20 cellular contexts compared by ENCODE assay signal in the genomic region with DNA sequence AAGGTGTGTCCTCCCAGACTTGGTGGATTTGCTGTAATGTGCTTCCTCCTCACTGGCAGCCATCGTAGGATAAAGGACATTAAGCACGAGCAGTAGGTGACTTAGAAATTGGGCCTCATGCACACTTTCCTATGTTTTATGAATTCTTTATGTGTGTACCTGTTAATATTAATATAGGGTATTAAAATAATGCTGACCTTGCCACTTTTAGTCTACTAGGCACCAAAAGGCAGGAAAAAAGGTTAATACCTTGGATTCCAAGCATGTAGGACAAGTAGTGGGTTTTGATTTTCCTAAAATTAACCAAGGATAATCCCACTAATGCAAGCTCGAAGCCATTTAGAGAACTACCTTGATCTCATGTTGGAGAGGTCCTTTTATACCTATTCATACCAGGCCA. TPM values are rescaled to one million over a fixed set of nuclear protein-coding genes. Genes with fewer than 3 reads are reported as not detected.
DNase-seq lines count a peak whose midpoint lies in the region; ATAC-seq, FAIRE-seq and TF ChIP-seq lines count a peak whose summit lies in the region.
"Had no signal": no experiment of that assay in that cellular context is flagged by ENCODE, and none has a peak within 500 bp of the region (broad histone marks: within the 10 kb centered on the region; RNA-seq: fewer than 3 reads in every experiment).

No MANE protein-coding gene starts in this region.

- H3K4me3 ChIP-seq in A549, result no peak overlapping the region
- H3K4me3 ChIP-seq in PC-3 (ENCODE audit: low read length), result no peak overlapping the region
- H3K4me3 ChIP-seq in K562, result no peak overlapping the region
- no peak overlapping the region for H3K4me3 ChIP-seq in smooth muscle cell
- no peak overlapping the region for H3K4me3 ChIP-seq in osteoblast (ENCODE audit: insufficient read depth, low read length)
- H3K4me3 ChIP-seq: GM23248 had no signal

- H3F3A ChIP-seq in PC-3 (ENCODE audit: low read length, unreplicated experiment), result no peaks in the 10 kb centered on the region
- H3F3A ChIP-seq in smooth muscle cell (ENCODE audit: low read depth), result no peaks in the 10 kb centered on the region

- 13% methylated on average over 3 of the region's 3 CpGs for WGBS in A549 (ENCODE audit: missing lambda C conversion rate)
- 4% methylated on average over 3 of the region's 3 CpGs for WGBS in K562 (ENCODE audit: insufficient coverage, low coverage, missing lambda C conversion rate)
- 91% methylated on average over 3 of the region's 3 CpGs for WGBS in smooth muscle cell (ENCODE audit: low lambda C conversion rate)

- TF ChIP-seq RAD21 in A549 (conservative IDR thresholded peaks at IDR 0.05 in 1 of 2, IDR thresholded peaks at IDR 0.05 in 1 of 2) (no peak), K562 (CRISPR knock-in tag; conservative IDR thresholded peaks at IDR 0.05 in 1 of 2, IDR thresholded peaks at IDR 0.05 in 1 of 2) (no peak)

- DNase-seq in A549 (ENCODE audit: low read depth in 1 of 2, low spot score in 1 of 2) (no peak), PC-3 (no peak), K562 (ENCODE audit: extremely low read depth in 1 of 4, low spot score in 3 of 4) (no peak), smooth muscle cell (lab: John Stamatoyannopoulos, UW; ENCODE audit: unreplicated experiment) (no peak), osteoblast (ENCODE audit: insufficient read length, low spot score, missing footprints) (no peak)
- DNase-seq in stimulated activated CD4-positive, alpha-beta T cell treated with anti-CD3 and anti-CD28 coated beads, Interleukin-2, amount 100 ng/mL, for 48 hours, result no peak
- DNase-seq in activated CD8-positive, alpha-beta memory T cell treated with anti-CD3 and anti-CD28 coated beads, Interleukin-2, amount 50 U/mL, for 48 hours, result no peak
- DNase-seq: 8988T; C1 segment of cervical spinal cord; Calu3; CD4-positive, alpha-beta memory T cell; COR-L47; DMS53; DMS79 treated with DMSO at 0.1 percent for 48 hours; GF-D8; H9 had no signal

- POLR2A ChIA-PET in A549 (lab: Yijun Ruan, JAX) (no interaction called here), PC-3 (lab: Charles Lee; ENCODE audit: unreplicated experiment) (no interaction called here), K562 (lab: Yijun Ruan, JAX) (no interaction called here)

- TF ChIP-seq POLR2A in A549 (IDR thresholded peaks at IDR 0.05; ENCODE audit: low read length) (no peak), K562 (conservative IDR thresholded peaks at IDR 0.05) (no peak)

- TF ChIP-seq EP300 in A549 (IDR thresholded peaks at IDR 0.05) (no peak), K562 (IDR thresholded peaks at IDR 0.05; ENCODE audit: low read length) (no peak)

- FAIRE-seq in A549 (lab: Jason Lieb, UNC), result no peak
- FAIRE-seq in K562 (lab: Jason Lieb, UNC), result no peak
- FAIRE-seq: GM12892 had no signal

- ATAC-seq in A549, result no peak
- ATAC-seq in PC-3, result no peak
- ATAC-seq in K562, result no peak
- ATAC-seq: HCT116 had no signal

- no peaks in the 10 kb centered on the region for H3K4me1 ChIP-seq in A549
- peaks cover 32% of the 10 kb centered on the region for H3K4me1 ChIP-seq in PC-3 (ENCODE audit: insufficient read depth, low read length)
- no peaks in the 10 kb centered on the region for H3K4me1 ChIP-seq in K562 (replicated peaks in 1 of 2; ENCODE audit: control insufficient read depth in 2 of 2, insufficient read depth in 2 of 2, low read length in 2 of 2)
- H3K4me1 ChIP-seq in smooth muscle cell (ENCODE audit: low read depth), result no peaks in the 10 kb centered on the region
- H3K4me1 ChIP-seq in osteoblast (ENCODE audit: insufficient read depth, low read length), result peaks cover 3% of the 10 kb centered on the region

- no peak overlapping the region for H3K9ac ChIP-seq in PC-3 (ENCODE audit: low read length)
- H3K9ac ChIP-seq in K562 (ENCODE audit: insufficient read depth in 1 of 2, low read depth in 2 of 2, low read length in 2 of 2), result no peak overlapping the region
- H3K9ac ChIP-seq in smooth muscle cell (ENCODE audit: low read depth), result no peak overlapping the region
- H3K9ac ChIP-seq: GM23248 had no signal

- H3K27ac ChIP-seq in A549, result no peak overlapping the region
- H3K27ac ChIP-seq in PC-3 (ENCODE audit: low read length), result peak overlapping the region; percentile 25
- no peak overlapping the region for H3K27ac ChIP-seq in K562 (ENCODE audit: extremely low read depth, low read depth, low read length)
- peak overlapping the region; percentile 11 for H3K27ac ChIP-seq in smooth muscle cell (ENCODE audit: low read depth)
- no peak overlapping the region for H3K27ac ChIP-seq in osteoblast (ENCODE audit: low read depth, low read length)
- H3K27ac ChIP-seq: GM23248 had no signal

- no peaks in the 10 kb centered on the region for H4K20me1 ChIP-seq in PC-3 (ENCODE audit: low read length)
- H4K20me1 ChIP-seq in K562 (replicated peaks; ENCODE audit: control insufficient read depth, insufficient read depth, low read length), result no peaks in the 10 kb centered on the region
- H4K20me1 ChIP-seq in smooth muscle cell (ENCODE audit: low read depth), result no peaks in the 10 kb centered on the region
- H4K20me1 ChIP-seq in osteoblast (ENCODE audit: insufficient read depth, low read length), result no peaks in the 10 kb centered on the region

- H2AFZ ChIP-seq in PC-3 (ENCODE audit: low read length), result no peak overlapping the region
- no peak overlapping the region for H2AFZ ChIP-seq in K562 (ENCODE audit: low read depth, low read length)
- no peak overlapping the region for H2AFZ ChIP-seq in smooth muscle cell (ENCODE audit: low read depth)
- H2AFZ ChIP-seq in osteoblast (ENCODE audit: low read length), result no peak overlapping the region
- H2AFZ ChIP-seq: GM23248 had no signal

- H3K9me3 ChIP-seq in A549 (no peaks in the 10 kb centered on the region), PC-3 (ENCODE audit: low read length) (no peaks in the 10 kb centered on the region), K562 (replicated peaks; ENCODE audit: control insufficient read depth, insufficient read depth, low read depth, low read length) (no peaks in the 10 kb centered on the region), smooth muscle cell (replicated peaks; ENCODE audit: low read depth) (no peaks in the 10 kb centered on the region), osteoblast (ENCODE audit: low read depth, low read length) (no peaks in the 10 kb centered on the region)

- H3K27me3 ChIP-seq in PC-3 (ENCODE audit: low read length), result no peaks in the 10 kb centered on the region
- H3K27me3 ChIP-seq in K562 (ENCODE audit: control insufficient read depth in 2 of 2, insufficient read depth in 2 of 2, low read length in 2 of 2), result no peaks in the 10 kb centered on the region; a peak in 1 of 5 replicates
- no peaks in the 10 kb centered on the region for H3K27me3 ChIP-seq in smooth muscle cell (ENCODE audit: low read depth)
- H3K27me3 ChIP-seq in osteoblast (ENCODE audit: insufficient read depth, low read length), result no peaks in the 10 kb centered on the region

- TF ChIP-seq CTCF in A549 (IDR thresholded peaks at IDR 0.05) (no peak), PC-3 (conservative IDR thresholded peaks at IDR 0.05; ENCODE audit: low read depth, low read length) (no peak), K562 (IDR thresholded peaks at IDR 0.05 in 2 of 3, conservative IDR thresholded peaks at IDR 0.05 in 1 of 3; ENCODE audit: insufficient read depth in 2 of 3, low read depth in 1 of 3, low read length in 3 of 3) (no peak), smooth muscle cell (IDR thresholded peaks at IDR 0.05; ENCODE audit: borderline replicate concordance, insufficient read depth, poor library complexity, severe bottlenecking) (no peak), osteoblast (IDR thresholded peaks at IDR 0.05; ENCODE audit: extremely low read depth, low read depth, low read length) (no peak)

- intact Hi-C loops in PC-3 (cut with micrococcal nuclease) (no loop called here), K562 (cut with micrococcal nuclease) (no loop called here)

- no peak overlapping the region for H3K4me2 ChIP-seq in A549
- 0 out of 2 replicates have a peak overlapping the region, but pooled peaks have one; percentile 42 for H3K4me2 ChIP-seq in PC-3 (ENCODE audit: low read length)
- H3K4me2 ChIP-seq in K562 (ENCODE audit: insufficient read depth, low read length), result no peak overlapping the region
- H3K4me2 ChIP-seq in smooth muscle cell, result peak overlapping the region; percentile 3
- H3K4me2 ChIP-seq in osteoblast (ENCODE audit: insufficient read depth, low read length), result no peak overlapping the region

- H3K79me2 ChIP-seq in PC-3 (ENCODE audit: low read length), result no peaks in the 10 kb centered on the region
- no peaks in the 10 kb centered on the region for H3K79me2 ChIP-seq in K562 (ENCODE audit: control insufficient read depth, insufficient read depth, low read length)
- no peaks in the 10 kb centered on the region for H3K79me2 ChIP-seq in smooth muscle cell (ENCODE audit: low read depth)
- H3K79me2 ChIP-seq in osteoblast (ENCODE audit: insufficient read depth, low read length), result no peaks in the 10 kb centered on the region

- BruUV-seq in PC-3 (replicated peaks; lab: Mats Ljungman, UMichigan) (no TSS peak), K562 (replicated peaks; lab: Mats Ljungman, UMichigan) (no TSS peak)

- in situ Hi-C loops in K562 (cut with MboI), result no loop called here

- CTCF ChIA-PET in A549 (lab: Yijun Ruan, JAX), result no interaction called here
- CTCF ChIA-PET in PC-3 (lab: Charles Lee), result no interaction called here
- CTCF ChIA-PET in K562 (lab: Yijun Ruan, JAX; ENCODE audit: low intra/inter-chr PET ratio), result no interaction called here

- no peaks in the 10 kb centered on the region for H3K9me2 ChIP-seq in PC-3 (replicated peaks; ENCODE audit: low read length)

- H3K36me3 ChIP-seq in PC-3 (ENCODE audit: low read depth, low read length) (no peaks in the 10 kb centered on the region), K562 (ENCODE audit: control insufficient read depth, insufficient read depth, low read length) (no peaks in the 10 kb centered on the region), smooth muscle cell (ENCODE audit: low read depth) (no peaks in the 10 kb centered on the region), osteoblast (ENCODE audit: insufficient read depth, low read length) (no peaks in the 10 kb centered on the region)

- H3K9me1 ChIP-seq in K562 (ENCODE audit: control insufficient read depth, insufficient read depth, low read length), result no peaks in the 10 kb centered on the region

RNA-seq across cellular contexts. Expression of a gene that starts 55.9 kb away (rescaled TPM):
- polyA plus RNA-seq in A549 (2011; rRNA removed), result 0.25 and 0.52 TPM in 2 replicates
- 0.03 and 0.12 TPM in 2 replicates for polyA plus RNA-seq in A549 (2012; cell fraction: cytosol; rRNA removed)
- 0.04 and 0.12 TPM in 2 replicates for polyA plus RNA-seq in A549 (2012; cell fraction: nucleus; rRNA removed)
- polyA plus RNA-seq in A549 (2017; fragmentation: RNase III; extraction: RNeasy Plus Mini Kit Qiagen cat#74134 plus additional on column Dnase treatment), result 0.22 to 0.58 TPM (median 0.51 TPM) in 3 replicates
- 0.34 and 0.83 TPM in 2 replicates for polyA minus RNA-seq in A549 (2011; rRNA and poly(A)+ RNA removed)
- total RNA-seq in PC-3 (2014; rRNA removed), result 7.9 and 10.9 TPM in 2 replicates
- 0.05 and 0.44 TPM in 2 replicates for total RNA-seq in K562 (2011; cell fraction: chromatin; rRNA removed; ENCODE audit: low replicate concordance)
- total RNA-seq in K562 (2011; cell fraction: nucleolus; rRNA removed), result under 0.01 TPM in 2 replicates
- total RNA-seq in K562 (2011; cell fraction: nucleoplasm; rRNA removed), result not detected in 2 replicates
- 0.05 TPM in 1 of 2 replicates, not detected in the other for total RNA-seq in K562 (2014; rRNA removed)
- 0.18 TPM in 1 of 2 replicates, not detected in the other for total RNA-seq in K562 (2014; rRNA removed; fragmentation: Illumina TruSeq; extraction: Trizol)
- 0.23 TPM in 1 of 2 replicates, not detected in the other for total RNA-seq in K562 (2015; rRNA removed; fragmentation: Illumina TruSeq; extraction: Trizol)
- total RNA-seq in K562 (2021), result 0.07 and 0.09 TPM in 2 replicates
- polyA plus RNA-seq in K562 (2011; rRNA removed), result 0.01 TPM in 2 replicates
- polyA plus RNA-seq in K562 (2011; cell fraction: cytosol; rRNA removed), result not detected in 2 replicates
- 0.06 TPM in 1 of 2 replicates, not detected in the other for polyA plus RNA-seq in K562 (2011; cell fraction: nucleus; rRNA removed)
- 0.01 and 0.15 TPM in 2 replicates for polyA plus RNA-seq in K562 (2012)
- 0.09 and 0.28 TPM in 2 replicates for polyA plus RNA-seq in K562 (2014; fragmentation: Illumina TruSeq; extraction: Trizol)
- polyA plus RNA-seq in K562 (2014; fragmentation: Nextera tagmentation; extraction: Ambion mirVana), result under 1 TPM in 1 of 2 experiments, not detected in 1; 0.01 TPM
- polyA plus RNA-seq in K562 (2014; rRNA removed), result 0.01 TPM in 1 of 2 replicates, not detected in the other
- 0.04 TPM in 1 of 2 replicates, not detected in the other for polyA minus RNA-seq in K562 (2011; rRNA and poly(A)+ RNA removed)
- not detected in 2 replicates for polyA minus RNA-seq in K562 (2011; cell fraction: cytosol; rRNA and poly(A)+ RNA removed)
- polyA minus RNA-seq in K562 (2011; cell fraction: nucleus; rRNA and poly(A)+ RNA removed), result 0.11 TPM in 1 of 2 replicates, not detected in the other
- total RNA-seq in smooth muscle cell, result 0.22 and 1.2 TPM in 2 replicates
- polyA plus RNA-seq in smooth muscle cell, result 0.17 and 0.44 TPM in 2 replicates
- 0.29 and 0.72 TPM in 2 replicates for total RNA-seq in osteoblast
- total RNA-seq: CD4-positive, alpha-beta memory T cell; GM23248 had no signal
- polyA plus RNA-seq: BJ; CD4-positive, alpha-beta memory T cell; GM23248 had no signal

Comparison
In these comparisons a context has a peak if more than half of its experiments do, and no peak if none do; other contexts are left out.
1. H3K27ac ChIP-seq: peak in PC-3 (single experiment) and smooth muscle cell (single experiment); none in A549 (0 of 2), K562 (single experiment) and osteoblast (single experiment).
2. H3K4me2 ChIP-seq: peak in PC-3 (single experiment) and smooth muscle cell (single experiment); none in A549 (single experiment), K562 (single experiment) and osteoblast (single experiment).